ENCODE assay signal across 5 cellular contexts in genomic region chr7:120123528-120123927, GRCh38.
"Had no signal": no experiment of that assay in that cellular context is flagged by ENCODE, and none has a peak within 500 bp of the region (broad histone marks: within the 10 kb centered on the region; RNA-seq: fewer than 3 reads in every experiment).

No MANE protein-coding gene starts in this region.

- FAIRE-seq: HTR-8/SVneo had no signal

- H3K9ac ChIP-seq: KMS-11 had no signal

- DNase-seq: KBM-7, KG1 had no signal

- H3K27ac ChIP-seq: HL-60, KMS-11 had no signal

- H3K4me2 ChIP-seq: KMS-11 had no signal
